22 cellular contexts compared by ENCODE assay signal in genomic region chr10:96259884-96260511, GRCh38. TPM values are rescaled to one million over a fixed set of nuclear protein-coding genes. Genes with fewer than 3 reads are reported as not detected.
DNase-seq lines count a peak whose midpoint lies in the region; ATAC-seq and TF ChIP-seq lines count a peak whose summit lies in the region.
"Had no signal": no experiment of that assay in that cellular context is flagged by ENCODE, and none has a peak within 500 bp of the region (broad histone marks: within the 10 kb centered on the region; RNA-seq: fewer than 3 reads in every experiment).

No MANE protein-coding gene starts in this region.

- no peak overlapping the region for H3K4me3 ChIP-seq in heart left ventricle
- no peak overlapping the region for H3K4me3 ChIP-seq in left ventricle myocardium inferior
- H3K4me3 ChIP-seq in transverse colon = no peak overlapping the region
- H3K4me3 ChIP-seq: PC-9, prostate gland, uterus had no signal

- H3K36me3 ChIP-seq in heart left ventricle = no peaks in the 10 kb centered on the region
- H3K36me3 ChIP-seq in left ventricle myocardium inferior = no peaks in the 10 kb centered on the region
- H3K36me3 ChIP-seq in transverse colon = no peaks in the 10 kb centered on the region
- H3K36me3 ChIP-seq: prostate gland, uterus had no signal

- POLR2A ChIA-PET in activated B cell treated with CpG ODN at 0.5 μM for 24 hours (lab: Charles Lee) = interaction anchor here (1.0 to 12.1 kb wide), 6 partner anchors 11 to 31 kb away, joined by 3 to 93 read pairs (median 12); partner anchors contain the start of gene BLNK

- H3K4me1 ChIP-seq in heart left ventricle (peaks cover 0 to 31% (median 4%) of the 10 kb centered on the region in 12 donors), left ventricle myocardium inferior (peaks cover 11% of the 10 kb centered on the region), transverse colon (peaks cover 2 to 47% (median 22%) of the 10 kb centered on the region in 4 donors)
- H3K4me1 ChIP-seq: prostate gland, uterus had no signal

- DNase-seq in heart left ventricle = peak in 1 of 5 donors; percentile 43
- no peak for DNase-seq in left ventricle myocardium inferior
- no peak for DNase-seq in activated B cell treated with CpG ODN at 0.5 μM for 24 hours
- no peak for DNase-seq in memory B cell (ENCODE audit: low spot score in 2 of 2)
- no peak for DNase-seq in transverse colon
- no peak for DNase-seq in inferior parietal cortex (ENCODE audit: extremely low spot score)
- no peak for DNase-seq in A172 (ENCODE audit: low spot score)
- DNase-seq: activated CD4-positive, alpha-beta T cell treated with anti-CD3 and anti-CD28 coated beads, Interleukin-2, amount 10 ng/mL, durations not matched to agents 7 days and 5 days; activated naive CD4-positive, alpha-beta T cell; CD8-positive, alpha-beta T cell; EL; HFFc6; natural killer cell; NCI-H2081 treated with DMSO at 0.1 percent for 48 hours; PC-9; SK-N-SH; stimulated activated naive CD4-positive, alpha-beta T cell treated with Interleukin-2 at 50 U/mL for 16 hours; uterus had no signal

- peak; percentile 71 to 86 (median 80) for ATAC-seq in heart left ventricle
- ATAC-seq in activated B cell treated with CpG ODN at 0.5 μM for 24 hours (ENCODE audit: low read depth) = peak; percentile 38
- ATAC-seq in memory B cell (ENCODE audit: low read depth) = peak; percentile 43
- ATAC-seq in HG03354 (IDR thresholded peaks at IDR 0.05; ENCODE audit: poor library complexity, severe bottlenecking, unreplicated experiment) = no peak
- ATAC-seq: CD8-positive, alpha-beta T cell; natural killer cell had no signal

- CTCF ChIA-PET in activated B cell treated with CpG ODN at 0.5 μM for 24 hours (lab: Charles Lee) = interaction anchor here (1.5 to 3.6 kb wide), 2 partner anchors 30 kb away, joined by 7 to 32 read pairs; no protein-coding TSS in a partner anchor

- peaks cover 75% of the 10 kb centered on the region for H3K36me3 Mint-ChIP-seq in activated B cell treated with CpG ODN at 0.5 μM for 24 hours (ENCODE audit: low read depth)
- peaks cover 26% of the 10 kb centered on the region for H3K36me3 Mint-ChIP-seq in memory B cell
- H3K36me3 Mint-ChIP-seq: CD8-positive, alpha-beta T cell; natural killer cell had no signal

- H3K27ac Mint-ChIP-seq in activated B cell treated with CpG ODN at 0.5 μM for 24 hours (peak overlapping the region; percentile 82), memory B cell (peak overlapping the region; percentile 87)
- H3K27ac Mint-ChIP-seq: activated CD4-positive, alpha-beta T cell treated with anti-CD3 and anti-CD28 coated beads, Interleukin-2, amount 10 ng/mL, durations not matched to agents 7 days and 5 days; CD8-positive, alpha-beta T cell; HFFc6; natural killer cell had no signal

- H3K4me3 Mint-ChIP-seq in activated B cell treated with CpG ODN at 0.5 μM for 24 hours (peak overlapping the region; percentile 55), memory B cell (peak overlapping the region; percentile 44)
- H3K4me3 Mint-ChIP-seq: activated CD4-positive, alpha-beta T cell treated with anti-CD3 and anti-CD28 coated beads, Interleukin-2, amount 10 ng/mL, durations not matched to agents 7 days and 5 days; CD8-positive, alpha-beta T cell; HFFc6; natural killer cell had no signal

- H3K4me1 Mint-ChIP-seq in activated B cell treated with CpG ODN at 0.5 μM for 24 hours (peaks cover 93% of the 10 kb centered on the region), memory B cell (peaks cover 58% of the 10 kb centered on the region)
- H3K4me1 Mint-ChIP-seq: activated CD4-positive, alpha-beta T cell treated with anti-CD3 and anti-CD28 coated beads, Interleukin-2, amount 10 ng/mL, durations not matched to agents 7 days and 5 days; natural killer cell had no signal

- 26 to 44% (median 39%) methylated on average over 4 of the region's 4 CpGs for WGBS in heart left ventricle, 4 donors
- 31 to 80% methylated on average over 1 to 4 of the region's 4 CpGs for WGBS in transverse colon (ENCODE audit: low coverage in 1 of 2), 2 donors

- H3K27ac ChIP-seq in heart left ventricle (peak overlapping the region in 2 of 12 donors; percentile 17 to 73), left ventricle myocardium inferior (replicated peaks) (no peak overlapping the region), transverse colon (peak overlapping the region; percentile 0 to 72 (median 64))
- H3K27ac ChIP-seq: PC-9, prostate gland, uterus had no signal

- TF ChIP-seq CTCF in heart left ventricle (IDR thresholded peaks at IDR 0.05) = no peak
- TF ChIP-seq CTCF in left ventricle myocardium inferior (IDR thresholded peaks at IDR 0.05; ENCODE audit: borderline replicate concordance) = no peak
- no peak for TF ChIP-seq CTCF in activated B cell treated with CpG ODN at 0.5 μM for 24 hours (IDR thresholded peaks at IDR 0.05)
- TF ChIP-seq CTCF in transverse colon (IDR thresholded peaks at IDR 0.05) = no peak

- H3K9me3 Mint-ChIP-seq in activated B cell treated with CpG ODN at 0.5 μM for 24 hours (no peaks in the 10 kb centered on the region), memory B cell (no peaks in the 10 kb centered on the region)
- H3K9me3 Mint-ChIP-seq: activated CD4-positive, alpha-beta T cell treated with anti-CD3 and anti-CD28 coated beads, Interleukin-2, amount 10 ng/mL, durations not matched to agents 7 days and 5 days; CD8-positive, alpha-beta T cell; HFFc6; natural killer cell had no signal

- no peak for TF ChIP-seq EP300 in transverse colon (IDR thresholded peaks at IDR 0.05; ENCODE audit: low read depth)

- no peaks in the 10 kb centered on the region for H3K9me3 ChIP-seq in heart left ventricle
- no peaks in the 10 kb centered on the region for H3K9me3 ChIP-seq in left ventricle myocardium inferior (replicated peaks)
- H3K9me3 ChIP-seq in transverse colon = no peaks in the 10 kb centered on the region
- H3K9me3 ChIP-seq: prostate gland, SK-N-SH, uterus had no signal

- intact Hi-C loops in heart left ventricle (cut with DNase I) (no loop called here), left ventricle myocardium inferior (cut with micrococcal nuclease) (no loop called here), activated B cell treated with CpG ODN at 0.5 μM for 24 hours (cut with micrococcal nuclease) (loop anchor here (5.0 kb wide), 1 partner anchor 32 kb away; no protein-coding TSS in a partner anchor), transverse colon (cut with DNase I; ENCODE audit: low total_unique reads) (no loop called here)

- H3K27me3 Mint-ChIP-seq in activated B cell treated with CpG ODN at 0.5 μM for 24 hours (no peaks in the 10 kb centered on the region), memory B cell (no peaks in the 10 kb centered on the region)
- H3K27me3 Mint-ChIP-seq: activated CD4-positive, alpha-beta T cell treated with anti-CD3 and anti-CD28 coated beads, Interleukin-2, amount 10 ng/mL, durations not matched to agents 7 days and 5 days had no signal

- in situ Hi-C loops in transverse colon (cut with MboI; ENCODE audit: low pct_ligation_motif_present in 1 of 4, low pct_unique_long_range_greater_than_20kb in 1 of 4, low sequenced_read_pairs in 3 of 4) = no loop called here

- H3K27me3 ChIP-seq in heart left ventricle (peaks cover 0 to 9% (median 0%) of the 10 kb centered on the region in 9 donors), left ventricle myocardium inferior (ENCODE audit: low read depth) (peaks cover 21% of the 10 kb centered on the region), transverse colon (no peaks in the 10 kb centered on the region)
- H3K27me3 ChIP-seq: uterus had no signal

- TF ChIP-seq POLR2A in heart left ventricle (IDR thresholded peaks at IDR 0.05) = no peak
- TF ChIP-seq POLR2A in transverse colon (IDR thresholded peaks at IDR 0.05) = no peak

RNA-seq across cellular contexts. Expression of gene BLNK, which starts 11.4 kb away (rescaled TPM):
- 10 to 100 TPM in 1 of 9 donors, 1 to 10 TPM in 3, under 1 TPM in 4, not detected in 1; 0.25 to 11.1 (median 1.0) TPM for total RNA-seq in heart left ventricle
- polyA plus RNA-seq in heart left ventricle = under 1 TPM; 0.33 to 0.80 TPM
- total RNA-seq in left ventricle myocardium inferior = 1.4 TPM
- total RNA-seq in activated B cell treated with CpG ODN at 0.5 μM for 24 hours = 238 and 267 TPM in 2 replicates
- total RNA-seq in transverse colon = 10 to 100 TPM in 2 of 4 donors, 1 to 10 TPM in 2; 5.6 to 21.8 (median 12.0) TPM
- not detected in 2 replicates for total RNA-seq in A172 (2014; rRNA removed; shearing (Covaris generic))
- total RNA-seq: A673; activated CD4-positive, alpha-beta T cell treated with anti-CD3 and anti-CD28 coated beads, Interleukin-2, amount 10 ng/mL, durations not matched to agents 7 days and 5 days; HFFc6 had no signal
- polyA plus RNA-seq: SK-N-SH had no signal

RNA-seq across cellular contexts. Expression of gene DNTT, which starts 44.2 kb away (rescaled TPM):
- total RNA-seq in heart left ventricle = not detected
- not detected for polyA plus RNA-seq in heart left ventricle
- not detected for total RNA-seq in left ventricle myocardium inferior
- total RNA-seq in activated B cell treated with CpG ODN at 0.5 μM for 24 hours = 0.11 TPM in 1 of 2 replicates, not detected in the other
- not detected for total RNA-seq in transverse colon
- not detected in 2 replicates for total RNA-seq in A172 (2014; rRNA removed; shearing (Covaris generic))
- total RNA-seq: A673; activated CD4-positive, alpha-beta T cell treated with anti-CD3 and anti-CD28 coated beads, Interleukin-2, amount 10 ng/mL, durations not matched to agents 7 days and 5 days; CD8-positive, alpha-beta T cell; HFFc6; natural killer cell; PC-9; prostate gland had no signal
- polyA plus RNA-seq: liver, SK-N-SH had no signal

Comparison
In these comparisons a context has a peak if more than half of its experiments do, and no peak if none do; other contexts are left out.
1. RNA of gene BLNK, which starts 11.4 kb away (total RNA-seq): 238 to 267 TPM in activated B cell treated with CpG ODN at 0.5 μM for 24 hours; 5.6 to 21.8 TPM in transverse colon, 1.4 TPM in left ventricle myocardium inferior (single experiment), 0.25 to 11.1 TPM in heart left ventricle and not detected in A172; every median in the first group is over 10 times any median in the second.